9 cellular contexts compared by ENCODE assay signal in genomic region chr19:32287811-32288227, GRCh38. TPM values are rescaled to one million over a fixed set of nuclear protein-coding genes. Genes with fewer than 3 reads are reported as not detected.
DNase-seq lines count a peak whose midpoint lies in the region; ATAC-seq and TF ChIP-seq lines count a peak whose summit lies in the region.
"Had no signal": no experiment of that assay in that cellular context is flagged by ENCODE, and none has a peak within 500 bp of the region (broad histone marks: within the 10 kb centered on the region; RNA-seq: fewer than 3 reads in every experiment).

No MANE protein-coding gene starts in this region.

- TF ChIP-seq EP300 in SK-N-SH (IDR thresholded peaks at IDR 0.05; ENCODE audit: borderline replicate concordance in 1 of 2, low read depth in 1 of 2, low read length in 1 of 2) = no peak

- POLR2A ChIA-PET in SK-N-SH (lab: Yijun Ruan, JAX) = no interaction called here

- no peaks in the 10 kb centered on the region for H4K20me1 ChIP-seq in H9 (ENCODE audit: control insufficient read depth, insufficient read depth, insufficient read length)
- no peaks in the 10 kb centered on the region for H4K20me1 ChIP-seq in SK-N-SH (ENCODE audit: insufficient read depth)

- no peaks in the 10 kb centered on the region for H3K4me1 ChIP-seq in H9 (ENCODE audit: insufficient read depth, low read length)
- H3K4me1 ChIP-seq in SK-N-SH (ENCODE audit: control insufficient read depth in 1 of 2, insufficient read depth in 2 of 2, low read depth in 1 of 2, low read length in 1 of 2) = no peaks in the 10 kb centered on the region

- H3K36me3 ChIP-seq in SK-N-SH (replicated peaks in 1 of 2; ENCODE audit: control insufficient read depth in 1 of 2, insufficient read depth in 2 of 2, low read length in 1 of 2) = no peaks in the 10 kb centered on the region

- no peak overlapping the region for H3K27ac Mint-ChIP-seq in CD14-positive monocyte
- no peak overlapping the region for H3K27ac Mint-ChIP-seq in H9
- no peak overlapping the region for H3K27ac Mint-ChIP-seq in stimulated activated effector memory CD8-positive, alpha-beta T cell treated with anti-CD3 and anti-CD28 coated beads, Interleukin-12 subunit alpha, Interleukin-12 subunit beta, amount 100 ng/mL, for 72 hours
- H3K27ac Mint-ChIP-seq: T-helper 1 cell treated with Interleukin-12 subunit alpha and Interleukin-12 subunit beta and Interleukin-4 antibody, amounts not matched to agents 30 μg/mL and 1 μg/mL, for 36 hours had no signal

- no peaks in the 10 kb centered on the region for H3K9me2 ChIP-seq in SK-N-SH

- no peaks in the 10 kb centered on the region for H3K9me3 ChIP-seq in H9 (ENCODE audit: control insufficient read depth, low read depth, low read length)
- H3K9me3 ChIP-seq in SK-N-SH = no peaks in the 10 kb centered on the region

- H3K4me2 ChIP-seq in H9 (ENCODE audit: insufficient read depth, insufficient read length, low read length) (no peak overlapping the region), SK-N-SH (no peak overlapping the region)

- peak; percentile 43; the same call in 1 of the 2 replicates for TF ChIP-seq RAD21 in SK-N-SH (IDR thresholded peaks at IDR 0.05; ENCODE audit: low read length)

- H4K8ac ChIP-seq in H9 (replicated peaks; ENCODE audit: insufficient read length, low read depth, low read length) = no peak overlapping the region

- intact Hi-C loops in CD14-positive monocyte (cut with micrococcal nuclease) = no loop called here

- H2BK12ac ChIP-seq in H9 (ENCODE audit: insufficient read length, low read depth, low read length) = no peak overlapping the region

- no peak overlapping the region for H3K18ac ChIP-seq in H9 (ENCODE audit: insufficient read length, low read depth, low read length)

- no peaks in the 10 kb centered on the region for H3F3A ChIP-seq in SK-N-SH (replicated peaks; ENCODE audit: insufficient read depth)

- H3K27ac ChIP-seq in H9 (ENCODE audit: insufficient read length, low read depth, low read length) (no peak overlapping the region), SK-N-SH (ENCODE audit: low read depth in 2 of 2, low read length in 1 of 2) (no peak overlapping the region)

- H3K23me2 ChIP-seq in H9 (ENCODE audit: insufficient read length, low read depth, low read length, poor library complexity, severe bottlenecking) = no peaks in the 10 kb centered on the region

- WGBS in H9 (ENCODE audit: extremely low coverage, insufficient read length, low lambda C conversion rate) = no CpG with 5 or more reads among the region's 12 CpGs
- 37% methylated on average over 8 of the region's 12 CpGs for WGBS in SK-N-SH (ENCODE audit: low lambda C conversion rate)

- no peak for DNase-seq in CD14-positive monocyte (ENCODE audit: low spot score)
- peak; percentile 84 for DNase-seq in H9
- no peak for DNase-seq in SK-N-SH
- DNase-seq in fibroblast of the aortic adventitia (ENCODE audit: low read depth) = peak; percentile 82
- DNase-seq in nucleus accumbens (lab: John Stamatoyannopoulos, UW) = peak in 38 of 56 donors; percentile 1 to 71 (median 11)
- no peak for DNase-seq in GF-D8 (lab: John Stamatoyannopoulos, UW)
- no peak for DNase-seq in stimulated activated effector memory CD8-positive, alpha-beta T cell treated with anti-CD3 and anti-CD28 coated beads, Interleukin-12 subunit alpha, Interleukin-12 subunit beta, amount 100 ng/mL, for 72 hours (ENCODE audit: low spot score in 2 of 2)

- H3K27me3 ChIP-seq in H9 (ENCODE audit: insufficient read depth, low read length) (no peaks in the 10 kb centered on the region), SK-N-SH (ENCODE audit: insufficient read depth) (no peaks in the 10 kb centered on the region)

- H3K27me3 Mint-ChIP-seq in CD14-positive monocyte (ENCODE audit: low read depth in 3 of 3) (peaks cover 17 to 27% (median 20%) of the 10 kb centered on the region in 3 donors), H9 (ENCODE audit: low read depth) (no peaks in the 10 kb centered on the region; the same call in 1 of the 2 replicates)

- H4K91ac ChIP-seq in H9 (ENCODE audit: insufficient read length, low read depth, low read length) = no peak overlapping the region

- H3K14ac ChIP-seq in H9 (ENCODE audit: insufficient read depth, low read length) = no peak overlapping the region

- H3K56ac ChIP-seq in H9 (ENCODE audit: insufficient read length, low read depth, low read length) = no peak overlapping the region

- H4K5ac ChIP-seq in H9 (ENCODE audit: insufficient read length, low read depth, low read length) = no peak overlapping the region

- H2BK5ac ChIP-seq in H9 (ENCODE audit: insufficient read length, low read length) = no peak overlapping the region

- no peaks in the 10 kb centered on the region for H3K79me1 ChIP-seq in H9 (ENCODE audit: insufficient read depth, low read depth, low read length, poor library complexity, severe bottlenecking)

- no peak overlapping the region for H3K23ac ChIP-seq in H9 (ENCODE audit: insufficient read length, low read depth, low read length)

- no peak overlapping the region for H3K4ac ChIP-seq in H9 (ENCODE audit: low read depth, low read length)

- H3K4me1 Mint-ChIP-seq in CD14-positive monocyte (no peaks in the 10 kb centered on the region), H9 (peaks cover 2 to 11% of the 10 kb centered on the region in 2 experiments; a peak in 1 of 4 replicates)
- no peaks in the 10 kb centered on the region for H3K4me1 Mint-ChIP-seq in stimulated activated effector memory CD8-positive, alpha-beta T cell treated with anti-CD3 and anti-CD28 coated beads, Interleukin-12 subunit alpha, Interleukin-12 subunit beta, amount 100 ng/mL, for 72 hours

- H2BK20ac ChIP-seq in H9 (ENCODE audit: low read depth, low read length, poor library complexity, severe bottlenecking) = no peak overlapping the region

- ATAC-seq in GM21390 (IDR thresholded peaks at IDR 0.05; ENCODE audit: unreplicated experiment) = no peak
- ATAC-seq in stimulated activated effector memory CD8-positive, alpha-beta T cell treated with anti-CD3 and anti-CD28 coated beads, Interleukin-12 subunit alpha, Interleukin-12 subunit beta, amount 100 ng/mL, for 72 hours = no peak

- no peak overlapping the region for H2BK15ac ChIP-seq in H9 (ENCODE audit: low read depth, low read length)

- H3K4me3 Mint-ChIP-seq in CD14-positive monocyte (no peak overlapping the region), H9 (no peak overlapping the region)
- H3K4me3 Mint-ChIP-seq in stimulated activated effector memory CD8-positive, alpha-beta T cell treated with anti-CD3 and anti-CD28 coated beads, Interleukin-12 subunit alpha, Interleukin-12 subunit beta, amount 100 ng/mL, for 72 hours = no peak overlapping the region
- H3K4me3 Mint-ChIP-seq: T-helper 1 cell treated with Interleukin-12 subunit alpha and Interleukin-12 subunit beta and Interleukin-4 antibody, amounts not matched to agents 30 μg/mL and 1 μg/mL, for 36 hours had no signal

- peak; percentile 16 for TF ChIP-seq CTCF in CD14-positive monocyte (IDR thresholded peaks at IDR 0.05)
- peak; percentile 78 for TF ChIP-seq CTCF in H9 (conservative IDR thresholded peaks at IDR 0.05)
- peak; percentile 41; the same call in 1 of the 2 replicates for TF ChIP-seq CTCF in SK-N-SH (IDR thresholded peaks at IDR 0.05)
- TF ChIP-seq CTCF in fibroblast of the aortic adventitia (IDR thresholded peaks at IDR 0.05; ENCODE audit: insufficient read depth, low read length) = peak; percentile 55

- CTCF ChIA-PET in SK-N-SH (lab: Yijun Ruan, JAX) = interaction anchor here (1.1 kb wide), 2 partner anchors 58 to 282 kb away, joined by 3 read pairs; no protein-coding TSS in a partner anchor

- H2AFZ ChIP-seq in H9 (ENCODE audit: low read length) (no peak overlapping the region), SK-N-SH (ENCODE audit: low read depth) (no peak overlapping the region)

- H3K79me2 ChIP-seq in H9 (ENCODE audit: insufficient read depth, low read length) (no peaks in the 10 kb centered on the region), SK-N-SH (ENCODE audit: insufficient read depth) (no peaks in the 10 kb centered on the region)

- H2BK120ac ChIP-seq in H9 (ENCODE audit: low read depth, low read length, poor library complexity, severe bottlenecking) = no peak overlapping the region

- no peak overlapping the region for H3K4me3 ChIP-seq in SK-N-SH (ENCODE audit: low read depth in 2 of 2, low read length in 1 of 2)
- no peak overlapping the region for H3K4me3 ChIP-seq in fibroblast of the aortic adventitia (ENCODE audit: low read depth, low read length)

- no peaks in the 10 kb centered on the region for H3K36me3 Mint-ChIP-seq in CD14-positive monocyte
- no peaks in the 10 kb centered on the region for H3K36me3 Mint-ChIP-seq in H9 (ENCODE audit: insufficient read depth in 1 of 3, low read depth in 3 of 3)
- H3K36me3 Mint-ChIP-seq in stimulated activated effector memory CD8-positive, alpha-beta T cell treated with anti-CD3 and anti-CD28 coated beads, Interleukin-12 subunit alpha, Interleukin-12 subunit beta, amount 100 ng/mL, for 72 hours = no peaks in the 10 kb centered on the region

- H3T11ph ChIP-seq in H9 (ENCODE audit: low read length) = no peak overlapping the region

- no peak overlapping the region for H3K9ac ChIP-seq in H9 (ENCODE audit: extremely low read depth, insufficient read length, low read length)
- no peak overlapping the region for H3K9ac ChIP-seq in SK-N-SH

- H2AK5ac ChIP-seq in H9 (ENCODE audit: insufficient read length, low read length) = no peak overlapping the region

- H3K9me3 Mint-ChIP-seq in CD14-positive monocyte = peaks cover 0 to 4% (median 0%) of the 10 kb centered on the region in 7 donors
- H3K9me3 Mint-ChIP-seq in H9 = no peaks in the 10 kb centered on the region
- no peaks in the 10 kb centered on the region for H3K9me3 Mint-ChIP-seq in stimulated activated effector memory CD8-positive, alpha-beta T cell treated with anti-CD3 and anti-CD28 coated beads, Interleukin-12 subunit alpha, Interleukin-12 subunit beta, amount 100 ng/mL, for 72 hours
- H3K9me3 Mint-ChIP-seq: T-helper 1 cell treated with Interleukin-12 subunit alpha and Interleukin-12 subunit beta and Interleukin-4 antibody, amounts not matched to agents 30 μg/mL and 1 μg/mL, for 36 hours had no signal

TF ChIP-seq in SK-N-SH, 30 proteins besides CTCF, POLR2A, EP300 and RAD21 (continues in another document):
- no peak for TF ChIP-seq NFIC (IDR thresholded peaks at IDR 0.05; ENCODE audit: borderline replicate concordance)
- no peak for TF ChIP-seq EZH2phosphoT487 (IDR thresholded peaks at IDR 0.05; ENCODE audit: borderline replicate concordance, low read depth)
- TF ChIP-seq SMC3 (IDR thresholded peaks at IDR 0.05; ENCODE audit: low read depth, low read length) = no peak

RNA-seq across cellular contexts. Expression of gene ZNF507, which starts 57.6 kb away (rescaled TPM):
- polyA plus RNA-seq in CD14-positive monocyte = under 1 TPM; 0.08 to 0.10 TPM
- 29.2 and 31.1 TPM in 2 replicates for total RNA-seq in H9 (2021)
- polyA plus RNA-seq in SK-N-SH (2012; rRNA removed) = 6.8 and 9.1 TPM in 2 replicates
- polyA plus RNA-seq in SK-N-SH (2012; cell fraction: cytosol; rRNA removed) = 7.8 and 8.8 TPM in 2 replicates
- 6.3 and 12.5 TPM in 2 replicates for polyA plus RNA-seq in SK-N-SH (2012; cell fraction: nucleus; rRNA removed)
- 15.9 and 17.1 TPM in 2 replicates for total RNA-seq in fibroblast of the aortic adventitia (ENCODE audit: low replicate concordance)

Comparison
In these comparisons a context has a peak if more than half of its experiments do, and no peak if none do; other contexts are left out.
1. DNase-seq: peak in H9 (single experiment), fibroblast of the aortic adventitia (single experiment) and nucleus accumbens (38 of 56); none in CD14-positive monocyte (single experiment), SK-N-SH (single experiment), GF-D8 (single experiment) and stimulated activated effector memory CD8-positive, alpha-beta T cell treated with anti-CD3 and anti-CD28 coated beads, Interleukin-12 subunit alpha, Interleukin-12 subunit beta, amount 100 ng/mL, for 72 hours (0 of 2).
2. CTCF ChIP-seq: peak in every context shown above with its lines; median percentile 78 in H9; 55 in fibroblast of the aortic adventitia; 41 in SK-N-SH; 16 in CD14-positive monocyte.